Comparison of ENCODE assay signal across 28 cellular contexts in genomic region chr5:127505819-127506218, GRCh38.
"Had no signal": no experiment of that assay in that cellular context is flagged by ENCODE, and none has a peak within 500 bp of the region (broad histone marks: within the 10 kb centered on the region; RNA-seq: fewer than 3 reads in every experiment).

No MANE protein-coding gene starts in this region.

- DNase-seq: activated B cell treated with CpG ODN at 0.5 μM for 24 hours; activated CD4-positive, alpha-beta T cell treated with anti-CD3 and anti-CD28 coated beads for 48 hours; activated CD4-positive, alpha-beta T cell treated with anti-CD3 and anti-CD28 coated beads, Interleukin-2, amount 50 U/mL, for 1 hour; activated CD4-positive, alpha-beta T cell treated with anti-CD3 and anti-CD28 coated beads, Interleukin-2, amount 50 U/mL, for 48 hours; activated CD8-positive, alpha-beta memory T cell treated with anti-CD3 and anti-CD28 coated beads for 24 hours; activated CD8-positive, alpha-beta T cell treated with anti-CD3 and anti-CD28 coated beads for 36 hours; activated effector memory CD4-positive, alpha-beta T cell treated with Interleukin-2 at 50 U/mL for 16 hours; activated gamma-delta T cell treated with Interleukin-2 at 50 U/mL for 16 hours; activated naive CD4-positive, alpha-beta T cell treated with anti-CD3 and anti-CD28 coated beads, Interleukin-2, amount 50 U/mL, for 16 hours; activated naive CD4-positive, alpha-beta T cell treated with Interleukin-2 at 50 U/mL for 16 hours; activated T-cell treated with anti-CD3 and anti-CD28 coated beads, Interleukin-2, amount 50 U/mL, for 4 hours; amniotic stem cell; anterior cingulate cortex; brain microvascular endothelial cell; dermis blood vessel endothelial cell; effector CD4-positive, alpha-beta T cell; effector memory CD8-positive, alpha-beta T cell; erythroblast; foreskin keratinocyte; gastrocnemius medialis; glutamatergic neuron; heart left ventricle; T-helper 2 cell; WERI-Rb-1 had no signal

- H3K4me3 ChIP-seq: coronary artery, esophagus muscularis mucosa, gastrocnemius medialis, heart left ventricle had no signal

- H3K27ac ChIP-seq: brain microvascular endothelial cell, coronary artery, esophagus muscularis mucosa, foreskin keratinocyte, gastrocnemius medialis, heart left ventricle, WERI-Rb-1 had no signal

- H3K36me3 ChIP-seq: brain microvascular endothelial cell, esophagus muscularis mucosa, gastrocnemius medialis, heart left ventricle, WERI-Rb-1 had no signal

- H3K9me3 ChIP-seq: esophagus muscularis mucosa, gastrocnemius medialis, heart left ventricle had no signal

- H3K27me3 ChIP-seq: esophagus muscularis mucosa, gastrocnemius medialis, heart left ventricle had no signal

- ATAC-seq: activated CD4-positive, CD25-positive, alpha-beta regulatory T cell treated with anti-CD3 and anti-CD28 coated beads, Interleukin-2, amount 50 U/mL, for 24 hours; activated CD8-positive, alpha-beta T cell treated with anti-CD3 and anti-CD28 coated beads for 36 hours; activated T-cell treated with anti-CD3 and anti-CD28 coated beads, Interleukin-2, amount 50 U/mL, for 4 hours; activated T-helper 17 cell treated with anti-CD3 and anti-CD28 coated beads, Interleukin-2, amount 50 U/mL, for 72 hours; effector memory CD8-positive, alpha-beta T cell; foreskin keratinocyte; gastrocnemius medialis had no signal

- H3K4me1 ChIP-seq: esophagus muscularis mucosa, foreskin keratinocyte, gastrocnemius medialis, heart left ventricle had no signal
